Comparison of ENCODE assay signal across 8 cellular contexts in genomic region chr6:50815436-50816114, GRCh38. TPM values are rescaled to one million over a fixed set of nuclear protein-coding genes. Genes with fewer than 3 reads are reported as not detected.
A peak's percentile ranks its signal among the peaks of the same experiment; 100 is the strongest.
DNase-seq lines count a peak whose midpoint lies in the region; ATAC-seq, FAIRE-seq and TF ChIP-seq lines count a peak whose summit lies in the region.

No MANE protein-coding gene starts in this region.

- H3K9me2 ChIP-seq in GM23248 (ENCODE audit: insufficient read depth) (no peaks in the 10 kb centered on the region), Loucy (replicated peaks; ENCODE audit: low read depth, low read length) (no peaks in the 10 kb centered on the region)

- TF ChIP-seq CTCF in Loucy (conservative IDR thresholded peaks at IDR 0.05; ENCODE audit: low read length) (peak; percentile 66), bronchial epithelial cell (IDR thresholded peaks at IDR 0.05; ENCODE audit: insufficient read depth, low read length, severe bottlenecking) (peak; percentile 29)

- H3K4me1 ChIP-seq in GM23248 (ENCODE audit: insufficient read depth) (no peaks in the 10 kb centered on the region), Loucy (ENCODE audit: insufficient read depth, low read length, poor library complexity, severe bottlenecking) (peaks cover 6% of the 10 kb centered on the region)

- H3K4me2 ChIP-seq in GM23248 (ENCODE audit: unreplicated experiment) (peak overlapping the region; percentile 88), Loucy (ENCODE audit: low read depth, low read length, poor library complexity, severe bottlenecking) (peak overlapping the region; percentile 98)

- DNase-seq in activated CD4-positive, alpha-beta T cell treated with anti-CD3 and anti-CD28 coated beads, Interleukin-2, amount 10 ng/mL, durations not matched to agents 24 days and 14 days, result no peak
- no peak for DNase-seq in activated CD4-positive, alpha-beta T cell treated with anti-CD3 and anti-CD28 coated beads for 48 hours
- DNase-seq in GM23248 (peak; percentile 67), bronchial epithelial cell (ENCODE audit: low read depth) (peak; percentile 22), naive B cell (no peak)
- no peak for DNase-seq in activated CD8-positive, alpha-beta memory T cell treated with anti-CD3 and anti-CD28 coated beads, Interleukin-2, amount 50 U/mL, for 48 hours
- no peak for DNase-seq in stimulated activated CD4-positive, alpha-beta T cell treated with anti-CD3 and anti-CD28 coated beads, Interleukin-2, amount 100 ng/mL, for 48 hours

- H3K9me3 ChIP-seq in GM23248 (ENCODE audit: low read depth) (no peaks in the 10 kb centered on the region), Loucy (ENCODE audit: insufficient read depth, low read depth, low read length) (no peaks in the 10 kb centered on the region)

- H3K79me2 ChIP-seq in GM23248 (ENCODE audit: insufficient read depth) (no peaks in the 10 kb centered on the region), Loucy (ENCODE audit: insufficient read depth, low read length) (no peaks in the 10 kb centered on the region)

- H4K20me1 ChIP-seq in GM23248 (ENCODE audit: insufficient read depth), result no peaks in the 10 kb centered on the region
- H4K20me1 ChIP-seq in Loucy (ENCODE audit: insufficient read depth, low read length, poor library complexity, severe bottlenecking), result no peaks in the 10 kb centered on the region

- 1 to 2% methylated on average over 16 of the region's 16 CpGs for WGBS in GM23248 (ENCODE audit: low coverage in 1 of 2, low lambda C conversion rate in 2 of 2, missing lambda C conversion rate in 2 of 2), 2 experiments

- peak overlapping the region; percentile 90 for H3K4me3 Mint-ChIP-seq in activated CD4-positive, alpha-beta T cell treated with anti-CD3 and anti-CD28 coated beads, Interleukin-2, amount 10 ng/mL, durations not matched to agents 24 days and 14 days
- H3K4me3 Mint-ChIP-seq in naive B cell, result peak overlapping the region; percentile 72 to 94 (median 86)

- no peaks in the 10 kb centered on the region for H3K9me3 Mint-ChIP-seq in activated CD4-positive, alpha-beta T cell treated with anti-CD3 and anti-CD28 coated beads, Interleukin-2, amount 10 ng/mL, durations not matched to agents 24 days and 14 days
- peaks cover 0 to 5% (median 0%) of the 10 kb centered on the region in 7 donors for H3K9me3 Mint-ChIP-seq in naive B cell

- H3K4me3 ChIP-seq in GM23248 (peak overlapping the region; percentile 80), Loucy (ENCODE audit: low read length, poor library complexity, severe bottlenecking) (peak overlapping the region; percentile 77), bronchial epithelial cell (ENCODE audit: low read depth, low read length) (peak overlapping the region; percentile 47)

- H3K27me3 Mint-ChIP-seq in activated CD4-positive, alpha-beta T cell treated with anti-CD3 and anti-CD28 coated beads, Interleukin-2, amount 10 ng/mL, durations not matched to agents 24 days and 14 days, result peaks cover 54% of the 10 kb centered on the region
- H3K27me3 Mint-ChIP-seq in naive B cell, result peaks cover 55 to 59% (median 59%) of the 10 kb centered on the region in 3 donors

- peak overlapping the region; percentile 60 for H3K27ac Mint-ChIP-seq in activated CD4-positive, alpha-beta T cell treated with anti-CD3 and anti-CD28 coated beads, Interleukin-2, amount 10 ng/mL, durations not matched to agents 24 days and 14 days
- peak overlapping the region in 3 of 6 donors; percentile 46 to 85 (median 56) for H3K27ac Mint-ChIP-seq in naive B cell

- peaks cover 13% of the 10 kb centered on the region for H3K4me1 Mint-ChIP-seq in activated CD4-positive, alpha-beta T cell treated with anti-CD3 and anti-CD28 coated beads, Interleukin-2, amount 10 ng/mL, durations not matched to agents 24 days and 14 days
- peaks cover 9 to 16% (median 12%) of the 10 kb centered on the region in 3 donors for H3K4me1 Mint-ChIP-seq in naive B cell

- H3F3A ChIP-seq in GM23248 (ENCODE audit: insufficient read depth) (no peaks in the 10 kb centered on the region), Loucy (ENCODE audit: low read depth) (no peaks in the 10 kb centered on the region)

- H3K27me3 ChIP-seq in GM23248 (replicated peaks; ENCODE audit: insufficient read depth) (peaks cover 38% of the 10 kb centered on the region), Loucy (ENCODE audit: insufficient read depth, low read length, poor library complexity, severe bottlenecking) (no peaks in the 10 kb centered on the region), bronchial epithelial cell (ENCODE audit: control insufficient read depth, insufficient read depth, low read length) (peaks cover 22% of the 10 kb centered on the region)

- H3K27ac ChIP-seq in GM23248, result no peak overlapping the region

- intact Hi-C loops in activated CD4-positive, alpha-beta T cell treated with anti-CD3 and anti-CD28 coated beads, Interleukin-2, amount 10 ng/mL, durations not matched to agents 24 days and 14 days (cut with micrococcal nuclease), result loop anchor here (2.0 to 10.0 kb wide), 5 partner anchors 103 to 1143 kb away; partner anchors contain the start of gene TFAP2D

- peak overlapping the region; percentile 91 for H2AFZ ChIP-seq in GM23248
- H2AFZ ChIP-seq in Loucy (ENCODE audit: low read length), result peak overlapping the region; percentile 90

- in situ Hi-C loops in GM23248 (cut with MboI), result loop anchor here (10.0 kb wide), 1 partner anchor 1149 kb away; no protein-coding TSS in a partner anchor

- FAIRE-seq in bronchial epithelial cell (lab: Jason Lieb, UNC), result no peak

- no peak for ATAC-seq in naive B cell (ENCODE audit: low read depth in 2 of 2)

- no peaks in the 10 kb centered on the region for H3K36me3 Mint-ChIP-seq in activated CD4-positive, alpha-beta T cell treated with anti-CD3 and anti-CD28 coated beads, Interleukin-2, amount 10 ng/mL, durations not matched to agents 24 days and 14 days (ENCODE audit: low read depth)
- no peaks in the 10 kb centered on the region for H3K36me3 Mint-ChIP-seq in naive B cell

- H3K9ac ChIP-seq in GM23248 (peak overlapping the region; percentile 45), Loucy (ENCODE audit: low read depth, low read length, poor library complexity, severe bottlenecking) (peak overlapping the region; percentile 39)

- H3K36me3 ChIP-seq in GM23248 (ENCODE audit: low read depth) (no peaks in the 10 kb centered on the region), Loucy (ENCODE audit: insufficient read depth, low read length) (no peaks in the 10 kb centered on the region), bronchial epithelial cell (ENCODE audit: control insufficient read depth, insufficient read depth, low read length) (no peaks in the 10 kb centered on the region)

RNA-seq across cellular contexts. Expression of gene TFAP2B, which starts 3.1 kb away (rescaled TPM):
- total RNA-seq in activated CD4-positive, alpha-beta T cell treated with anti-CD3 and anti-CD28 coated beads, Interleukin-2, amount 10 ng/mL, durations not matched to agents 24 days and 14 days, result not detected in 2 replicates
- total RNA-seq in GM23248 (2014; rRNA removed; shearing (Covaris generic)), result not detected in 2 replicates
- polyA plus RNA-seq in GM23248 (2016; fragmentation: Nextera tagmentation; extraction: Ambion mirVana), result not detected in 2 replicates
- total RNA-seq in bronchial epithelial cell, result not detected in 2 replicates
- not detected for polyA plus RNA-seq in naive B cell (ENCODE audit: low read depth in 6 of 6)

Comparison
In these comparisons a context has a peak if more than half of its experiments do, and no peak if none do; other contexts are left out.
1. DNase-seq: peak in GM23248 (single experiment) and bronchial epithelial cell (single experiment); none in activated CD4-positive, alpha-beta T cell treated with anti-CD3 and anti-CD28 coated beads, Interleukin-2, amount 10 ng/mL, durations not matched to agents 24 days and 14 days (single experiment), activated CD4-positive, alpha-beta T cell treated with anti-CD3 and anti-CD28 coated beads for 48 hours (single experiment), naive B cell (single experiment), activated CD8-positive, alpha-beta memory T cell treated with anti-CD3 and anti-CD28 coated beads, Interleukin-2, amount 50 U/mL, for 48 hours (single experiment) and stimulated activated CD4-positive, alpha-beta T cell treated with anti-CD3 and anti-CD28 coated beads, Interleukin-2, amount 100 ng/mL, for 48 hours (0 of 2).
2. Peak in every context shown above with its lines, with median percentiles within 50 percentile points of each other: H3K4me3 ChIP-seq.